Comparison of ENCODE assay signal across 7 cellular contexts in the genomic region with DNA sequence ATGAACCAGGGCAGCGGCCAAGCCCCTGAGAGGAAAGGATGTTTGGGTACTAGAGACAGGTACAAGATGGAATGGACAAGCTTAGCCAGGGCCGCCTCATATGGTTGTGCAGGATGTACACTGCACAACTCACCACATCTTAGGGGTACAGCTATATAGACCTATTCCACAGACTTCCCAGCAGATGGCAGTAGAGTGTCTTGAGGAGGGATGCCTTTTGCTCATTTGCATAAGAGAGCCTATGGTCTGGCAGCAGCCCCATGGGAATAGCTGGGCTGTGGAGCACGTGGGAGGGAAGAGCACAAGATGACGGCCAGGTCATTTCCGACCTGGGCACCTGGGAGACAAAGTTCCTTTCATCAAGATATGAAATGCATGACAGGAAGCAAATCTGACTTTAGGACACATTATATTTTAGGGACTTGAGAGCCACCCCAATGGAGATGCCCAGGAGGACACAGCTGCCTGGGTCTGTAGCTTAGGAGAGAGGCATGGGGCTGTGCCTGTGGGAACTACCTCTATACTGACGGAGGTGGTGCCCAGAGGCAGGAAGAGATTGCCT.
DNase-seq lines count a peak whose midpoint lies in the region; ATAC-seq and TF ChIP-seq lines count a peak whose summit lies in the region.

No MANE protein-coding gene starts in this region.

- H3K9me3 ChIP-seq in left ventricle myocardium inferior (replicated peaks), result peaks cover 8% of the 10 kb centered on the region

- H3K36me3 ChIP-seq in left ventricle myocardium inferior, result no peaks in the 10 kb centered on the region

- DNase-seq in GF-D8 (lab: John Stamatoyannopoulos, UW) (peak; percentile 20), NCI-H2196 treated with DMSO at 0.1 percent for 48 hours (lab: John Stamatoyannopoulos, UW; ENCODE audit: unreplicated experiment) (peak; percentile 83), left ventricle myocardium inferior (no peak), sciatic nerve (ENCODE audit: low spot score) (no peak)

- H3K27ac ChIP-seq in left ventricle myocardium inferior (replicated peaks), result no peak overlapping the region

- ATAC-seq in GM19468 (IDR thresholded peaks at IDR 0.05; ENCODE audit: extremely low read depth, unreplicated experiment) (peak; percentile 78), HG03439 (IDR thresholded peaks at IDR 0.05; ENCODE audit: unreplicated experiment) (peak; percentile 93), sciatic nerve (peak; percentile 38)

- TF ChIP-seq CTCF in WI38 (IDR thresholded peaks at IDR 0.05; ENCODE audit: low read depth, low read length) (peak; percentile 72), left ventricle myocardium inferior (IDR thresholded peaks at IDR 0.05; ENCODE audit: borderline replicate concordance) (peak; percentile 74)

- peaks cover 19% of the 10 kb centered on the region for H3K27me3 ChIP-seq in left ventricle myocardium inferior (ENCODE audit: low read depth)

- intact Hi-C loops in left ventricle myocardium inferior (cut with micrococcal nuclease), result loop anchor here (10.0 kb wide), 1 partner anchor 424 kb away; no protein-coding TSS in a partner anchor
- intact Hi-C loops in sciatic nerve (cut with DNase I), result no loop called here

- no peak overlapping the region for H3K4me3 ChIP-seq in WI38 (ENCODE audit: low read depth, low read length)
- H3K4me3 ChIP-seq in left ventricle myocardium inferior, result no peak overlapping the region

- H3K4me1 ChIP-seq in left ventricle myocardium inferior, result no peaks in the 10 kb centered on the region

Comparison
In these comparisons a context has a peak if more than half of its experiments do, and no peak if none do; other contexts are left out.
1. DNase-seq: peak in GF-D8 (single experiment) and NCI-H2196 treated with DMSO at 0.1 percent for 48 hours (single experiment); none in left ventricle myocardium inferior (single experiment) and sciatic nerve (single experiment).
2. ATAC-seq: peak in every context shown above with its lines; median percentile 93 in HG03439; 78 in GM19468; 38 in sciatic nerve.